ENCODE assay signal across 12 cellular contexts in the genomic region with DNA sequence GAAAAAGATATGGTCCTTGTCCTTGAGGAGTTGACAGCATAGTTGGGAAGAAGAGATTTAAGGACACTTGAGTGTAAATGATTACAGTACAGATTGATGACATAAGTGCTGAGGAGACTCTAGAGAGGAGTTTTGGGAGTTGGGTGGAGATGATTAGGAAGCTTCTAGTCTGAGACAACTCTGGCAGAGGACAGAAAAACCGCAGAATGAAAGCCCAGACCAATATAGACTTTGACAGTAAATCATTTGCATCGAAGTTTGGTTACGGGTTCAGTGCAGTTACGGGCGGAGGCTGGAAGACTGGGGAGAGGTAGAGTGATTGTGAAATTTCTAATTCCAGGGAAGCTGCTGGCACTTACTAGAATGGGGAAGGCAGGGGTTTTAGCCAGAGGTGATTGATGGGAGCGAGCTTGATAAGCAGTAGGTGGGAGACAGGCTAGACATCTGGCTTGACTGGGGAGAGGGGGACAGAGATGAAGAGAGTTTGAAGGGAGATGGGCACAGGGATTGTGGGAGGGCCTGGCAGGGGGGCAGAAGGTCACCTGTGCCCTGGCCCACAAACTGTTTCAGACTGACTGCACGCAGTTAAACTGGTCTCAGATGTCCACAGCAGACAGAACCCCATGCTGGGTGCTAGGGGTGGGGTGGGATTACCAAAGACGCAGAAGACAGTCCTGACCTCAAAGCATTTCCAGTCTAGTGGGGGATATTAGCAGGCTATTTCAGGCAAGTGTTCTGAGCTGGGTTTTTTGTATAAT. TPM values are rescaled to one million over a fixed set of nuclear protein-coding genes. Genes with fewer than 3 reads are reported as not detected.
DNase-seq lines count a peak whose midpoint lies in the region; ATAC-seq and TF ChIP-seq lines count a peak whose summit lies in the region.
"Had no signal": no experiment of that assay in that cellular context is flagged by ENCODE, and none has a peak within 500 bp of the region (broad histone marks: within the 10 kb centered on the region; RNA-seq: fewer than 3 reads in every experiment).

No MANE protein-coding gene starts in this region.

- H3K9me3 ChIP-seq in CD4-positive, CD25-positive, alpha-beta regulatory T cell (ENCODE audit: control insufficient read depth in 2 of 2, low read length in 2 of 2): no peaks in the 10 kb centered on the region
- no peaks in the 10 kb centered on the region for H3K9me3 ChIP-seq in CD4-positive, alpha-beta memory T cell (ENCODE audit: control insufficient read depth in 1 of 2, low read length in 2 of 2)
- H3K9me3 ChIP-seq in PC-3 (ENCODE audit: low read length): no peaks in the 10 kb centered on the region
- H3K9me3 ChIP-seq: left lung had no signal

- H3K27ac Mint-ChIP-seq in CD4-positive, CD25-positive, alpha-beta regulatory T cell: peak overlapping the region; percentile 2 to 13 (median 12)
- H3K27ac Mint-ChIP-seq in stimulated activated naive CD8-positive, alpha-beta T cell treated with anti-CD3 and anti-CD28 coated beads, Interleukin-15, amount 100 ng/mL, for 72 hours: no peak overlapping the region
- H3K27ac Mint-ChIP-seq in CD4-positive, alpha-beta memory T cell: peak overlapping the region in 2 of 7 donors; percentile 19 to 60
- H3K27ac Mint-ChIP-seq: activated CD8-positive, alpha-beta T cell treated with anti-CD3 and anti-CD28 coated beads, Interleukin-2, amount 10 ng/mL, durations not matched to agents 7 days and 5 days had no signal

- no peak overlapping the region for H3K23ac ChIP-seq in mesendoderm (ENCODE audit: low read length)

- H2AK5ac ChIP-seq in mesendoderm (ENCODE audit: low read length): no peak overlapping the region

- H3K4me3 ChIP-seq in CD4-positive, CD25-positive, alpha-beta regulatory T cell (ENCODE audit: low read depth, low read length): no peak overlapping the region
- no peak overlapping the region for H3K4me3 ChIP-seq in mesendoderm (ENCODE audit: low read length)
- no peak overlapping the region for H3K4me3 ChIP-seq in CD4-positive, alpha-beta memory T cell (ENCODE audit: low read length in 2 of 2)
- H3K4me3 ChIP-seq in PC-3 (ENCODE audit: low read length): no peak overlapping the region
- H3K4me3 ChIP-seq: left lung had no signal

- H3K36me3 Mint-ChIP-seq in CD4-positive, CD25-positive, alpha-beta regulatory T cell: peaks cover 48% of the 10 kb centered on the region
- H3K36me3 Mint-ChIP-seq in CD4-positive, alpha-beta memory T cell: peaks cover 46 to 71% of the 10 kb centered on the region in 2 donors

- no peak overlapping the region for H2BK5ac ChIP-seq in mesendoderm (ENCODE audit: low read length)

- H3K4ac ChIP-seq in mesendoderm (ENCODE audit: low read depth, low read length): no peak overlapping the region

- H3F3A ChIP-seq in PC-3 (ENCODE audit: low read length, unreplicated experiment): no peaks in the 10 kb centered on the region

- CTCF ChIA-PET in CD4-positive, alpha-beta memory T cell (lab: Charles Lee; ENCODE audit: partially characterized antibody): interaction anchor here (0.7 to 17.5 kb wide), 19 partner anchors 9 to 173 kb away, joined by 3 to 344 read pairs (median 6); a partner anchor contains a TSS
- CTCF ChIA-PET in PC-3 (lab: Charles Lee): interaction anchor here (0.5 to 1.0 kb wide), 4 partner anchors 63 to 132 kb away, joined by 3 to 12 read pairs (median 4); a partner anchor contains a TSS

- H2AFZ ChIP-seq in PC-3 (ENCODE audit: low read length): no peak overlapping the region

- H2BK15ac ChIP-seq in mesendoderm (replicated peaks; ENCODE audit: low read depth): no peak overlapping the region

- peaks cover 9% of the 10 kb centered on the region for H3K4me1 ChIP-seq in CD4-positive, CD25-positive, alpha-beta regulatory T cell (ENCODE audit: control insufficient read depth, insufficient read depth, low read length, poor library complexity, severe bottlenecking)
- H3K4me1 ChIP-seq in mesendoderm (ENCODE audit: control insufficient read depth, low read depth, low read length) (peaks cover 6% of the 10 kb centered on the region), PC-3 (ENCODE audit: insufficient read depth, low read length) (peaks cover 10% of the 10 kb centered on the region)
- peaks cover 11% of the 10 kb centered on the region for H3K4me1 ChIP-seq in CD4-positive, alpha-beta memory T cell (ENCODE audit: insufficient read depth, low read length)
- H3K4me1 ChIP-seq: left lung had no signal

- POLR2A ChIA-PET in CD4-positive, alpha-beta memory T cell (lab: Charles Lee; ENCODE audit: partially characterized antibody): interaction anchor here (1.1 to 8.2 kb wide), 2 partner anchors 63 to 94 kb away, joined by 3 to 66 read pairs; a partner anchor contains a TSS
- POLR2A ChIA-PET in PC-3 (lab: Charles Lee; ENCODE audit: unreplicated experiment): no interaction called here

- peaks cover 5 to 10% (median 9%) of the 10 kb centered on the region in 4 donors for H3K4me1 Mint-ChIP-seq in CD4-positive, CD25-positive, alpha-beta regulatory T cell
- H3K4me1 Mint-ChIP-seq in stimulated activated naive CD8-positive, alpha-beta T cell treated with anti-CD3 and anti-CD28 coated beads, Interleukin-15, amount 100 ng/mL, for 72 hours: peaks cover 5% of the 10 kb centered on the region
- peaks cover 12 to 22% (median 14%) of the 10 kb centered on the region in 4 donors for H3K4me1 Mint-ChIP-seq in CD4-positive, alpha-beta memory T cell

- peak overlapping the region; percentile 35 for H3K56ac ChIP-seq in mesendoderm (ENCODE audit: low read length)

- H4K8ac ChIP-seq in mesendoderm (ENCODE audit: low read depth, low read length): no peak overlapping the region

- ATAC-seq in CD4-positive, CD25-positive, alpha-beta regulatory T cell (ENCODE audit: low read depth in 2 of 2): no peak
- ATAC-seq in HG02798 (IDR thresholded peaks at IDR 0.05; ENCODE audit: poor library complexity, unreplicated experiment) (peak; percentile 67), PC-3 (no peak)
- no peak for ATAC-seq in stimulated activated naive CD8-positive, alpha-beta T cell treated with anti-CD3 and anti-CD28 coated beads, Interleukin-15, amount 100 ng/mL, for 72 hours

- no peak overlapping the region for H3K4me2 ChIP-seq in mesendoderm (ENCODE audit: low read length)
- H3K4me2 ChIP-seq in PC-3 (ENCODE audit: low read length): no peak overlapping the region

- no peak overlapping the region for H3K9ac ChIP-seq in mesendoderm (ENCODE audit: low read length)
- no peak overlapping the region for H3K9ac ChIP-seq in PC-3 (ENCODE audit: low read length)

- BruUV-seq in PC-3 (replicated peaks; lab: Mats Ljungman, UMichigan): no TSS peak

- H4K5ac ChIP-seq in mesendoderm (ENCODE audit: low read length): no peak overlapping the region

- H3K18ac ChIP-seq in mesendoderm (ENCODE audit: low read length): peak overlapping the region; percentile 28

- no peak for TF ChIP-seq CTCF in PC-3 (conservative IDR thresholded peaks at IDR 0.05; ENCODE audit: low read depth, low read length)

- H3K79me2 ChIP-seq in mesendoderm (ENCODE audit: control insufficient read depth, insufficient read depth, low read length) (no peaks in the 10 kb centered on the region), PC-3 (ENCODE audit: low read length) (peaks cover 2% of the 10 kb centered on the region; the same call in 1 of the 2 replicates)

- no peaks in the 10 kb centered on the region for H3K27me3 ChIP-seq in CD4-positive, CD25-positive, alpha-beta regulatory T cell (ENCODE audit: control insufficient read depth, insufficient read depth, low read length)
- no peaks in the 10 kb centered on the region for H3K27me3 ChIP-seq in mesendoderm (ENCODE audit: insufficient read depth, low read length, poor library complexity)
- H3K27me3 ChIP-seq in CD4-positive, alpha-beta memory T cell (ENCODE audit: insufficient read depth, low read length): no peaks in the 10 kb centered on the region
- H3K27me3 ChIP-seq in PC-3 (ENCODE audit: low read length): no peaks in the 10 kb centered on the region
- H3K27me3 ChIP-seq: left lung had no signal

- no peaks in the 10 kb centered on the region for H4K20me1 ChIP-seq in PC-3 (ENCODE audit: low read length)

- no peak overlapping the region for H3K4me3 Mint-ChIP-seq in CD4-positive, CD25-positive, alpha-beta regulatory T cell
- no peak overlapping the region for H3K4me3 Mint-ChIP-seq in stimulated activated naive CD8-positive, alpha-beta T cell treated with anti-CD3 and anti-CD28 coated beads, Interleukin-15, amount 100 ng/mL, for 72 hours
- no peak overlapping the region for H3K4me3 Mint-ChIP-seq in CD4-positive, alpha-beta memory T cell
- H3K4me3 Mint-ChIP-seq: activated CD8-positive, alpha-beta T cell treated with anti-CD3 and anti-CD28 coated beads, Interleukin-2, amount 10 ng/mL, durations not matched to agents 7 days and 5 days; natural killer cell treated with Interleukin-12 subunit alpha and Interleukin-12 subunit beta and Interleukin-15 and Interleukin-18, amount 100 ng/mL, for 72 hours had no signal

- peaks cover 83% of the 10 kb centered on the region for H3K36me3 ChIP-seq in CD4-positive, CD25-positive, alpha-beta regulatory T cell (ENCODE audit: control insufficient read depth, insufficient read depth, low read length)
- H3K36me3 ChIP-seq in mesendoderm (ENCODE audit: control insufficient read depth, insufficient read depth, low read length) (peaks cover 23% of the 10 kb centered on the region), PC-3 (ENCODE audit: low read depth, low read length) (peaks cover 84% of the 10 kb centered on the region)
- peaks cover 68% of the 10 kb centered on the region for H3K36me3 ChIP-seq in CD4-positive, alpha-beta memory T cell (ENCODE audit: insufficient read depth, low read length)

- H2BK120ac ChIP-seq in mesendoderm (ENCODE audit: low read depth, low read length): no peak overlapping the region

- H3K27me3 Mint-ChIP-seq in CD4-positive, CD25-positive, alpha-beta regulatory T cell: no peaks in the 10 kb centered on the region
- no peaks in the 10 kb centered on the region for H3K27me3 Mint-ChIP-seq in stimulated activated naive CD8-positive, alpha-beta T cell treated with anti-CD3 and anti-CD28 coated beads, Interleukin-15, amount 100 ng/mL, for 72 hours
- H3K27me3 Mint-ChIP-seq in CD4-positive, alpha-beta memory T cell: no peaks in the 10 kb centered on the region
- H3K27me3 Mint-ChIP-seq: natural killer cell treated with Interleukin-12 subunit alpha and Interleukin-12 subunit beta and Interleukin-15 and Interleukin-18, amount 100 ng/mL, for 72 hours had no signal

- DNase-seq in CD4-positive, CD25-positive, alpha-beta regulatory T cell: no peak
- DNase-seq in amniotic epithelial cell (ENCODE audit: low read depth) (peak; percentile 69), mesendoderm (peak; percentile 54), SKM-1 treated with dmso at 0.1 percent for 144 hours (lab: John Stamatoyannopoulos, UW; ENCODE audit: unreplicated experiment) (no peak), PC-3 (no peak)
- no peak for DNase-seq in stimulated activated naive CD8-positive, alpha-beta T cell treated with anti-CD3 and anti-CD28 coated beads, Interleukin-15, amount 100 ng/mL, for 72 hours
- DNase-seq in CD4-positive, alpha-beta memory T cell: no peak
- DNase-seq: left lung had no signal

- H3K9me2 ChIP-seq in PC-3 (replicated peaks; ENCODE audit: low read length): no peaks in the 10 kb centered on the region

- no CpG with 5 or more reads among the region's 8 CpGs for WGBS in mesendoderm (ENCODE audit: extremely low coverage, insufficient coverage, low lambda C conversion rate)

- H3K79me1 ChIP-seq in mesendoderm (ENCODE audit: low read length): no peaks in the 10 kb centered on the region

- intact Hi-C loops in CD4-positive, alpha-beta memory T cell (cut with micrococcal nuclease): loop anchor here (1.0 kb wide), 4 partner anchors 20 to 94 kb away; a partner anchor contains a TSS
- intact Hi-C loops in PC-3 (cut with micrococcal nuclease): loop anchor here (1.0 kb wide), 2 partner anchors 64 to 94 kb away; a partner anchor contains a TSS

- no peak overlapping the region for H3K27ac ChIP-seq in CD4-positive, CD25-positive, alpha-beta regulatory T cell (ENCODE audit: insufficient read depth, low read length, poor library complexity, severe bottlenecking)
- peak overlapping the region; percentile 71 for H3K27ac ChIP-seq in mesendoderm (ENCODE audit: low read depth, low read length)
- H3K27ac ChIP-seq in CD4-positive, alpha-beta memory T cell (ENCODE audit: low read depth, low read length): no peak overlapping the region
- H3K27ac ChIP-seq in PC-3 (ENCODE audit: low read length): no peak overlapping the region
- H3K27ac ChIP-seq: left lung, VCaP had no signal

- H3K9me3 Mint-ChIP-seq in CD4-positive, CD25-positive, alpha-beta regulatory T cell: no peaks in the 10 kb centered on the region
- H3K9me3 Mint-ChIP-seq in stimulated activated naive CD8-positive, alpha-beta T cell treated with anti-CD3 and anti-CD28 coated beads, Interleukin-15, amount 100 ng/mL, for 72 hours: no peaks in the 10 kb centered on the region
- H3K9me3 Mint-ChIP-seq in CD4-positive, alpha-beta memory T cell: peaks cover 0 to 2% (median 0%) of the 10 kb centered on the region in 8 donors
- H3K9me3 Mint-ChIP-seq: natural killer cell treated with Interleukin-12 subunit alpha and Interleukin-12 subunit beta and Interleukin-15 and Interleukin-18, amount 100 ng/mL, for 72 hours had no signal

RNA-seq across cellular contexts. Expression of a gene that starts 20.1 kb away (rescaled TPM):
- total RNA-seq in CD4-positive, CD25-positive, alpha-beta regulatory T cell: 158 TPM
- 10 to 100 TPM; 27.3 to 36.4 (median 31.2) TPM for polyA plus RNA-seq in CD4-positive, CD25-positive, alpha-beta regulatory T cell
- 6.7 TPM for polyA plus RNA-seq in mesendoderm (2013, experiment 1 of 2)
- 6.1 TPM for polyA plus RNA-seq in mesendoderm (2013, experiment 2 of 2)
- total RNA-seq in CD4-positive, alpha-beta memory T cell: 10 to 100 TPM; 55.1 to 63.6 TPM
- 10 to 100 TPM; 29.1 to 53.9 TPM for polyA plus RNA-seq in CD4-positive, alpha-beta memory T cell
- 6.9 and 7.8 TPM in 2 replicates for total RNA-seq in PC-3 (2014; rRNA removed)

RNA-seq across cellular contexts. Expression of a gene that starts 29.2 kb away (rescaled TPM):
- total RNA-seq in CD4-positive, CD25-positive, alpha-beta regulatory T cell: 67.8 TPM
- polyA plus RNA-seq in CD4-positive, CD25-positive, alpha-beta regulatory T cell: 10 to 100 TPM; 35.5 to 43.3 (median 36.4) TPM
- 153 TPM for polyA plus RNA-seq in mesendoderm (2013, experiment 1 of 2)
- polyA plus RNA-seq in mesendoderm (2013, experiment 2 of 2): 139 TPM
- total RNA-seq in CD4-positive, alpha-beta memory T cell: 10 to 100 TPM; 60.9 to 61.3 TPM
- polyA plus RNA-seq in CD4-positive, alpha-beta memory T cell: 10 to 100 TPM; 32.8 to 52.7 TPM
- total RNA-seq in PC-3 (2014; rRNA removed): 103 TPM in 2 replicates

RNA-seq across cellular contexts. Expression of a gene that starts 45.0 kb away (rescaled TPM):
- 87.6 TPM for total RNA-seq in CD4-positive, CD25-positive, alpha-beta regulatory T cell
- polyA plus RNA-seq in CD4-positive, CD25-positive, alpha-beta regulatory T cell: 10 to 100 TPM; 26.9 to 50.2 (median 36.7) TPM
- 388 TPM for polyA plus RNA-seq in mesendoderm (2013, experiment 1 of 2)
- polyA plus RNA-seq in mesendoderm (2013, experiment 2 of 2): 388 TPM
- total RNA-seq in CD4-positive, alpha-beta memory T cell: 10 to 100 TPM; 93.3 to 97.0 TPM
- 10 to 100 TPM; 23.8 to 49.3 TPM for polyA plus RNA-seq in CD4-positive, alpha-beta memory T cell
- total RNA-seq in PC-3 (2014; rRNA removed): 586 and 1,030 TPM in 2 replicates

RNA-seq across cellular contexts. Expression of a gene that starts 55.6 kb away (rescaled TPM):
- 18.2 TPM for total RNA-seq in CD4-positive, CD25-positive, alpha-beta regulatory T cell
- 10 to 100 TPM; 72.5 to 86.4 (median 79.3) TPM for polyA plus RNA-seq in CD4-positive, CD25-positive, alpha-beta regulatory T cell
- polyA plus RNA-seq in mesendoderm (2013, experiment 1 of 2): 30.0 TPM
- polyA plus RNA-seq in mesendoderm (2013, experiment 2 of 2): 29.4 TPM
- 10 to 100 TPM; 44.1 to 47.4 TPM for total RNA-seq in CD4-positive, alpha-beta memory T cell
- polyA plus RNA-seq in CD4-positive, alpha-beta memory T cell: 100 to 1,000 TPM in 1 of 2 donors, 10 to 100 TPM in 1; 86.7 to 150 TPM
- total RNA-seq in PC-3 (2014; rRNA removed): 232 and 275 TPM in 2 replicates

Comparison
In these comparisons a context has a peak if more than half of its experiments do, and no peak if none do; other contexts are left out.
1. DNase-seq: peak in amniotic epithelial cell (single experiment) and mesendoderm (single experiment); none in CD4-positive, CD25-positive, alpha-beta regulatory T cell (0 of 3), stimulated activated naive CD8-positive, alpha-beta T cell treated with anti-CD3 and anti-CD28 coated beads, Interleukin-15, amount 100 ng/mL, for 72 hours (0 of 2), SKM-1 treated with dmso at 0.1 percent for 144 hours (single experiment), CD4-positive, alpha-beta memory T cell (0 of 5) and PC-3 (single experiment).
2. H3K27ac Mint-ChIP-seq: peak in CD4-positive, CD25-positive, alpha-beta regulatory T cell (3 of 3); none in stimulated activated naive CD8-positive, alpha-beta T cell treated with anti-CD3 and anti-CD28 coated beads, Interleukin-15, amount 100 ng/mL, for 72 hours (0 of 2).